Comparison of ENCODE assay signal across 8 cellular contexts in the genomic region with DNA sequence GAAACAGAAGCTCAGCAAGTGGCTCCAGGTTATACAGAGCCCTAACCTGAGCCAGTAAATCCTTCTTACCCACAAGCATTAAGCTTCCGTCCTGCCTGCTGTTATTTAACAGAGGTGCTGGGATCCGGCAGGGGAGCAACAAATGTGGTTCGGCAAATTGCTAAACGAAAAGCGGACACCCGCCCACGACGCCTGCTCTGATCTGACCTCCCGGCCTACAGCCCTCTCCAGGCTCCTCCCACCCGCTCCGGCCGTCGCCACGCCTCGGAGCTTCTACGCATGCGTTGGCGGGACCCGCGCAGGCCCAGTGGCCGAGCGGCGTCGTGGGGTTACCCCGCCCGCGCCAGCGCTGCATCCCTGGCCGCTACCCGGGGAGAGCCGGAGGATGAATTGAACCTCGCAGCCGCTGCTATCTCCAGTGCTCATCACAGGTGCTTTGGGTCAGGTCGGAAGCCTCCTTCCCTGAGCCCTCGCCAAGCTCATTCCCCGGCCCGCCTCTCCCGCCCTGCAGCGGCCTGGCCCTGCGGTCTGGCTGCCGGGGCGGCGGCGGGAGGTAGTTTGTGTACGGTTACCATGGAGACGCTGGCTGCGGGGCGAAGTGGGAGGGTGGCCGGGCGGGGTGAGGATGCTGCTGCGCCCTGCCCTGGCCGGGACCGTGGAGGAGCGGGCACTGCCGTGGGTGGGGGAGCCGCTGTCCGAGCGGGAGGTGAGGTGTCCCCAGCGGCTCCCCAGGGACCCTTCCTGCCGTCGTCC. TPM values are rescaled to one million over a fixed set of nuclear protein-coding genes. Genes with fewer than 3 reads are reported as not detected.
DNase-seq lines count a peak whose midpoint lies in the region; ATAC-seq and TF ChIP-seq lines count a peak whose summit lies in the region.

A gene with protein sequence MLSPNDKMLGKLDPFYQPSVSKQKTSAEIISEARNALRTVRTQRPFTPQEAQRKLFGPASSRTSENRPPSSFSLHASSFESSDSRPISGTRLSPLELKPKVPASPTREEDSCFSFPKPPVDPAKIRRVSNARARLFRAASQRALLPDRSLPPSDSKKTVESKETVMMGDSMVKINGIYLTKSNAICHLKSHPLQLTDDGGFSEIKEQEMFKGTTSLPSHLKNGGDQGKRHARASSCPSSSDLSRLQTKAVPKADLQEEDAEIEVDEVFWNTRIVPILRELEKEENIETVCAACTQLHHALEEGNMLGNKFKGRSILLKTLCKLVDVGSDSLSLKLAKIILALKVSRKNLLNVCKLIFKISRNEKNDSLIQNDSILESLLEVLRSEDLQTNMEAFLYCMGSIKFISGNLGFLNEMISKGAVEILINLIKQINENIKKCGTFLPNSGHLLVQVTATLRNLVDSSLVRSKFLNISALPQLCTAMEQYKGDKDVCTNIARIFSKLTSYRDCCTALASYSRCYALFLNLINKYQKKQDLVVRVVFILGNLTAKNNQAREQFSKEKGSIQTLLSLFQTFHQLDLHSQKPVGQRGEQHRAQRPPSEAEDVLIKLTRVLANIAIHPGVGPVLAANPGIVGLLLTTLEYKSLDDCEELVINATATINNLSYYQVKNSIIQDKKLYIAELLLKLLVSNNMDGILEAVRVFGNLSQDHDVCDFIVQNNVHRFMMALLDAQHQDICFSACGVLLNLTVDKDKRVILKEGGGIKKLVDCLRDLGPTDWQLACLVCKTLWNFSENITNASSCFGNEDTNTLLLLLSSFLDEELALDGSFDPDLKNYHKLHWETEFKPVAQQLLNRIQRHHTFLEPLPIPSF (plus strand): TSS at position 307 of the 753 bp plus-strand sequence. CDS start 5,846 bp downstream, outside the sequence.

- ATAC-seq in omental fat pad (ENCODE audit: low FRiP score) = peak; percentile 98

- no peaks in the 10 kb centered on the region for H3K36me3 Mint-ChIP-seq in activated naive CD4-positive, alpha-beta T cell treated with anti-CD3 and anti-CD28 coated beads, Interleukin-2, amount 50 U/mL, for 24 hours

- peak within 1 kb of the TSS; percentile 68 for H3K27ac Mint-ChIP-seq in activated naive CD4-positive, alpha-beta T cell treated with anti-CD3 and anti-CD28 coated beads, Interleukin-2, amount 50 U/mL, for 24 hours

- H3K9me3 ChIP-seq in SK-N-MC (ENCODE audit: low read depth, low read length) = no peaks in the 10 kb centered on the region

- peak within 1 kb of the TSS; percentile 82 for H3K9ac ChIP-seq in SK-N-MC (ENCODE audit: insufficient read length)

- H3K27ac ChIP-seq in SK-N-MC (no peak within 1 kb of the TSS), temporal lobe (ENCODE audit: low read depth, low read length) (peak within 1 kb of the TSS; percentile 51)

- H3K27me3 Mint-ChIP-seq in activated naive CD4-positive, alpha-beta T cell treated with anti-CD3 and anti-CD28 coated beads, Interleukin-2, amount 50 U/mL, for 24 hours = no peaks in the 10 kb centered on the region

- H3K4me3 Mint-ChIP-seq in activated naive CD4-positive, alpha-beta T cell treated with anti-CD3 and anti-CD28 coated beads, Interleukin-2, amount 50 U/mL, for 24 hours = peak within 1 kb of the TSS; percentile 91

- no peaks in the 10 kb centered on the region for H3K36me3 ChIP-seq in SK-N-MC (ENCODE audit: insufficient read depth, low read length)

- H3K9me3 Mint-ChIP-seq in activated naive CD4-positive, alpha-beta T cell treated with anti-CD3 and anti-CD28 coated beads, Interleukin-2, amount 50 U/mL, for 24 hours = no peaks in the 10 kb centered on the region

- H3K4me3 ChIP-seq in HFF-Myc (replicated peaks; ENCODE audit: low read depth, low read length) (peak within 1 kb of the TSS; percentile 66), SK-N-MC (peak within 1 kb of the TSS; percentile 84)

- peaks cover 23% of the 10 kb centered on the region for H3K4me1 Mint-ChIP-seq in activated naive CD4-positive, alpha-beta T cell treated with anti-CD3 and anti-CD28 coated beads, Interleukin-2, amount 50 U/mL, for 24 hours

- TF ChIP-seq CTCF in HFF-Myc (IDR thresholded peaks at IDR 0.05; ENCODE audit: low read depth, low read length, missing control alignments) (no peak), omental fat pad (IDR thresholded peaks at IDR 0.05) (no peak)

- peak; percentile 58 for DNase-seq in GF-D8 (lab: John Stamatoyannopoulos, UW)
- peak; percentile 51 for DNase-seq in HFF-Myc (ENCODE audit: extremely low read depth, low read depth)
- peak; percentile 82 for DNase-seq in MV-4-11 (lab: John Stamatoyannopoulos, UW)
- DNase-seq in SK-N-MC (ENCODE audit: low read depth, low spot score) = no peak
- DNase-seq in glomerular visceral epithelial cell (ENCODE audit: extremely low spot score) = peak; percentile 94
- DNase-seq in omental fat pad (ENCODE audit: low spot score) = peak; percentile 78

RNA-seq across cellular contexts. Expression of the gene that starts here (rescaled TPM):
- total RNA-seq in omental fat pad = 10 to 100 TPM in 1 of 4 donors, 1 to 10 TPM in 3; 2.2 to 15.3 (median 7.8) TPM
- 10.6 TPM for total RNA-seq in temporal lobe
